Comparison of ENCODE assay signal across 9 cellular contexts in genomic region chr3:136659253-136659652, GRCh38.
A peak's percentile ranks its signal among the peaks of the same experiment; 100 is the strongest.
DNase-seq lines count a peak whose midpoint lies in the region; ATAC-seq and TF ChIP-seq lines count a peak whose summit lies in the region.
"Had no signal": no experiment of that assay in that cellular context is flagged by ENCODE, and none has a peak within 500 bp of the region (broad histone marks: within the 10 kb centered on the region; RNA-seq: fewer than 3 reads in every experiment).

No MANE protein-coding gene starts in this region.

- TF ChIP-seq CTCF in AG09309 (IDR thresholded peaks at IDR 0.05; ENCODE audit: control insufficient read depth, insufficient read depth, low read depth, low read length, missing control alignments), result no peak
- TF ChIP-seq CTCF in brain (conservative IDR thresholded peaks at IDR 0.05), result no peak
- no peak for TF ChIP-seq CTCF in left lung (IDR thresholded peaks at IDR 0.05)

- peaks cover 63% of the 10 kb centered on the region for H3K4me1 Mint-ChIP-seq in brain

- H3K27ac ChIP-seq in left lung, result no peak overlapping the region

- H3K9me3 ChIP-seq in left lung, result peaks cover 0 to 13% of the 10 kb centered on the region in 2 donors

- peak overlapping the region; percentile 91 to 99 (median 95) for H3K27ac Mint-ChIP-seq in brain

- peaks cover 0 to 5% of the 10 kb centered on the region in 2 donors for H3K4me1 ChIP-seq in left lung

- no peaks in the 10 kb centered on the region for H3K27me3 Mint-ChIP-seq in brain

- peaks cover 25% of the 10 kb centered on the region for H3K36me3 Mint-ChIP-seq in brain

- peaks cover 8 to 24% (median 20%) of the 10 kb centered on the region in 5 experiments for H3K9me3 Mint-ChIP-seq in brain

- peak overlapping the region; percentile 67 to 83 (median 81) for H3K4me3 Mint-ChIP-seq in brain

- intact Hi-C loops in left lung (cut with DNase I), result no loop called here

- H3K4me3 ChIP-seq in AG09309 (ENCODE audit: control insufficient read depth, low read depth, low read length) (no peak overlapping the region), left lung (no peak overlapping the region)

- DNase-seq in AG09309 (ENCODE audit: low read depth) (peak; percentile 47), NCI-H1105 treated with DMSO at 0.1 percent for 48 hours (lab: John Stamatoyannopoulos, UW) (peak; percentile 64), left lung (no peak), islet precursor cell (no peak), RPMI8226 (no peak), activated gamma-delta T cell (lab: John Stamatoyannopoulos, UW) (no peak)
- DNase-seq: NK-92 treated with Interleukin-12 subunit alpha and Interleukin-12 subunit beta, amount 100 ng/mL, for 24 hours had no signal

- ATAC-seq in left lung (peak; percentile 88), HG02678 (IDR thresholded peaks at IDR 0.05; ENCODE audit: unreplicated experiment) (no peak)

- H3K27me3 ChIP-seq in left lung, result no peaks in the 10 kb centered on the region

- H3K36me3 ChIP-seq in left lung, result no peaks in the 10 kb centered on the region

Comparison
In these comparisons a context has a peak if more than half of its experiments do, and no peak if none do; other contexts are left out.
1. DNase-seq: peak in AG09309 (single experiment) and NCI-H1105 treated with DMSO at 0.1 percent for 48 hours (single experiment); none in left lung (0 of 2), islet precursor cell (single experiment), RPMI8226 (single experiment) and activated gamma-delta T cell (single experiment).